3 cellular contexts compared by ENCODE assay signal in the genomic region with DNA sequence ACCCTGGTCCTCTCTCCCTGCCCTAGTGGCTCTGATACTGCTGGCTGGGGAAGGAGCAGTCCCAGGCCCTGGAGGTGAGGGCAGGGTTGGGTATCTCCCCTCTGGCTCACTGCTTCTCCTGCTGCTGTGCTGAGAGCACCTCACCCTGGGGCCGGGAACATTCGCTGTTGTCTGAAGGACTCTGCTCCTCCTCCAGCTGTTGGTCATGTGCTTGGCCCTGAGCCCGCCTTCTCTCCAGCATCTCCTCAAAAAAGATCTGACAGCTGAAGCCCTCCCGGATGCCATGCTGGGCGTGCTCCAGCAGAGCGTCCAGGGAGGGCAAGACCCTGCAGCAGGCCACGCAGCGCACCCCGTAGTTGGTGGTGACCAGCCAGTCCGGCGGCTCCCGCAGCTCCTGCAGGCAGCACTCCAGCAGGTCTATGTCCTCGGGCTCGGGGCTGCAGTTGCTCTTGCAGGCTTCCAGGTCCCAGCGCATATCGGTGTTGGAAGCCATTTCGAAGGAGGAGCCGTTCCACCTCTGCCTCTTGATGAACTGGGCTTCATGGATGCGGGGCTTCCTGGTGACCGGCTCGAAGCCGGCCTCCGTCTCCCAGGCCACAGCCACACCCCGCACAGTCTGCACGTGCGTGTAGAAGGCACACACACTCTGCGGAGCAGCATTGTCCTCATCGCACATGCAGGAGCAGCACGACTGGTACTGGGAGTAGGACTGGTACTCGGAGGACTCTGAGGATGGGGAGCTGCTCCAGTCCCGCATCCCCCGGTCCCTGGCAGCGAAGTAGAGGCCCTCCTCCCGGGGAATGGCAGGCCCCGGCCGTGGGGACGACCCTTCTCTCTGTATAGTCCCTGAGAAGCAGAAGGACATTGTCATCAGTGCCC.
TF ChIP-seq lines count a peak whose summit lies in the region.

No MANE protein-coding gene starts in this region.

TF ChIP-seq in GM23338, 12 proteins besides CTCF, POLR2A, EP300 and RAD21 (continues in another document):
- TF ChIP-seq EZH2 (IDR thresholded peaks at IDR 0.05; ENCODE audit: low read depth, unreplicated experiment): no peak
- TF ChIP-seq, protein P1, sequence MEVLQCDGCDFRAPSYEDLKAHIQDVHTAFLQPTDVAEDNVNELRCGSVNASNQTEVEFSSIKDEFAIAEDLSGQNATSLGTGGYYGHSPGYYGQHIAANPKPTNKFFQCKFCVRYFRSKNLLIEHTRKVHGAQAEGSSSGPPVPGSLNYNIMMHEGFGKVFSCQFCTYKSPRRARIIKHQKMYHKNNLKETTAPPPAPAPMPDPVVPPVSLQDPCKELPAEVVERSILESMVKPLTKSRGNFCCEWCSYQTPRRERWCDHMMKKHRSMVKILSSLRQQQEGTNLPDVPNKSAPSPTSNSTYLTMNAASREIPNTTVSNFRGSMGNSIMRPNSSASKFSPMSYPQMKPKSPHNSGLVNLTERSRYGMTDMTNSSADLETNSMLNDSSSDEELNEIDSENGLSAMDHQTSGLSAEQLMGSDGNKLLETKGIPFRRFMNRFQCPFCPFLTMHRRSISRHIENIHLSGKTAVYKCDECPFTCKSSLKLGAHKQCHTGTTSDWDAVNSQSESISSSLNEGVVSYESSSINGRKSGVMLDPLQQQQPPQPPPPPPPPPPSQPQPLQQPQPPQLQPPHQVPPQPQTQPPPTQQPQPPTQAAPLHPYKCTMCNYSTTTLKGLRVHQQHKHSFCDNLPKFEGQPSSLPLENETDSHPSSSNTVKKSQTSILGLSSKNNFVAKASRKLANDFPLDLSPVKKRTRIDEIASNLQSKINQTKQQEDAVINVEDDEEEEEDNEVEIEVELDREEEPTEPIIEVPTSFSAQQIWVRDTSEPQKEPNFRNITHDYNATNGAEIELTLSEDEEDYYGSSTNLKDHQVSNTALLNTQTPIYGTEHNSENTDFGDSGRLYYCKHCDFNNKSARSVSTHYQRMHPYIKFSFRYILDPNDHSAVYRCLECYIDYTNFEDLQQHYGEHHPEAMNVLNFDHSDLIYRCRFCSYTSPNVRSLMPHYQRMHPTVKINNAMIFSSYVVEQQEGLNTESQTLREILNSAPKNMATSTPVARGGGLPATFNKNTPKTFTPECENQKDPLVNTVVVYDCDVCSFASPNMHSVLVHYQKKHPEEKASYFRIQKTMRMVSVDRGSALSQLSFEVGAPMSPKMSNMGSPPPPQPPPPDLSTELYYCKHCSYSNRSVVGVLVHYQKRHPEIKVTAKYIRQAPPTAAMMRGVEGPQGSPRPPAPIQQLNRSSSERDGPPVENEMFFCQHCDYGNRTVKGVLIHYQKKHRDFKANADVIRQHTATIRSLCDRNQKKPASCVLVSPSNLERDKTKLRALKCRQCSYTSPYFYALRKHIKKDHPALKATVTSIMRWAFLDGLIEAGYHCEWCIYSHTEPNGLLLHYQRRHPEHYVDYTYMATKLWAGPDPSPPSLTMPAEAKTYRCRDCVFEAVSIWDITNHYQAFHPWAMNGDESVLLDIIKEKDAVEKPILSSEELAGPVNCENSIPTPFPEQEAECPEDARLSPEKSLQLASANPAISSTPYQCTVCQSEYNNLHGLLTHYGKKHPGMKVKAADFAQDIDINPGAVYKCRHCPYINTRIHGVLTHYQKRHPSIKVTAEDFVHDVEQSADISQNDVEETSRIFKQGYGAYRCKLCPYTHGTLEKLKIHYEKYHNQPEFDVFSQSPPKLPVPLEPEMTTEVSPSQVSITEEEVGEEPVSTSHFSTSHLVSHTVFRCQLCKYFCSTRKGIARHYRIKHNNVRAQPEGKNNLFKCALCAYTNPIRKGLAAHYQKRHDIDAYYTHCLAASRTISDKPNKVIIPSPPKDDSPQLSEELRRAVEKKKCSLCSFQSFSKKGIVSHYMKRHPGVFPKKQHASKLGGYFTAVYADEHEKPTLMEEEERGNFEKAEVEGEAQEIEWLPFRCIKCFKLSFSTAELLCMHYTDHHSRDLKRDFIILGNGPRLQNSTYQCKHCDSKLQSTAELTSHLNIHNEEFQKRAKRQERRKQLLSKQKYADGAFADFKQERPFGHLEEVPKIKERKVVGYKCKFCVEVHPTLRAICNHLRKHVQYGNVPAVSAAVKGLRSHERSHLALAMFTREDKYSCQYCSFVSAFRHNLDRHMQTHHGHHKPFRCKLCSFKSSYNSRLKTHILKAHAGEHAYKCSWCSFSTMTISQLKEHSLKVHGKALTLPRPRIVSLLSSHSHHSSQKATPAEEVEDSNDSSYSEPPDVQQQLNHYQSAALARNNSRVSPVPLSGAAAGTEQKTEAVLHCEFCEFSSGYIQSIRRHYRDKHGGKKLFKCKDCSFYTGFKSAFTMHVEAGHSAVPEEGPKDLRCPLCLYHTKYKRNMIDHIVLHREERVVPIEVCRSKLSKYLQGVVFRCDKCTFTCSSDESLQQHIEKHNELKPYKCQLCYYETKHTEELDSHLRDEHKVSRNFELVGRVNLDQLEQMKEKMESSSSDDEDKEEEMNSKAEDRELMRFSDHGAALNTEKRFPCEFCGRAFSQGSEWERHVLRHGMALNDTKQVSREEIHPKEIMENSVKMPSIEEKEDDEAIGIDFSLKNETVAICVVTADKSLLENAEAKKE (CRISPR knock-in tag; IDR thresholded peaks at IDR 0.05): no peak

TF ChIP-seq in K562, 482 proteins besides CTCF, POLR2A, EP300 and RAD21:
- TF ChIP-seq BHLHE40 (IDR thresholded peaks at IDR 0.05; ENCODE audit: low read length) (peak; percentile 58), TEAD2 (tag; IDR thresholded peaks at IDR 0.05) (no peak)

TF ChIP-seq in SK-N-SH, 30 proteins besides CTCF, POLR2A, EP300 and RAD21:
- TF ChIP-seq CHD2 (IDR thresholded peaks at IDR 0.05; ENCODE audit: low read length, partially characterized antibody) (no peak), EZH2phosphoT487 (IDR thresholded peaks at IDR 0.05; ENCODE audit: borderline replicate concordance, low read depth) (no peak), GATA2 (CRISPR knock-in tag; IDR thresholded peaks at IDR 0.05) (no peak), TEAD4 (IDR thresholded peaks at IDR 0.05; ENCODE audit: borderline replicate concordance, insufficient read depth) (no peak), MAX (IDR thresholded peaks at IDR 0.05; ENCODE audit: low read depth) (no peak), MXI1 (IDR thresholded peaks at IDR 0.05; ENCODE audit: low read depth, low read length) (no peak), RXRA (IDR thresholded peaks at IDR 0.05; ENCODE audit: borderline replicate concordance, low read depth) (no peak), MEF2A (IDR thresholded peaks at IDR 0.05; ENCODE audit: borderline replicate concordance, low read depth) (no peak), YY1 (IDR thresholded peaks at IDR 0.05; ENCODE audit: low read depth) (no peak), POLR2AphosphoS5 (IDR thresholded peaks at IDR 0.05; ENCODE audit: low read depth, low read length) (no peak), NFIC (IDR thresholded peaks at IDR 0.05; ENCODE audit: borderline replicate concordance) (no peak), RCOR1 (IDR thresholded peaks at IDR 0.05; ENCODE audit: low read length) (no peak), FOXM1 (IDR thresholded peaks at IDR 0.05; ENCODE audit: low read depth) (no peak), USF1 (IDR thresholded peaks at IDR 0.05; ENCODE audit: borderline replicate concordance, low read depth) (no peak), TCF12 (IDR thresholded peaks at IDR 0.05) (no peak), ZBTB33 (IDR thresholded peaks at IDR 0.05; ENCODE audit: borderline replicate concordance, low read depth) (no peak)
